10 cellular contexts compared by ENCODE assay signal in the genomic region with DNA sequence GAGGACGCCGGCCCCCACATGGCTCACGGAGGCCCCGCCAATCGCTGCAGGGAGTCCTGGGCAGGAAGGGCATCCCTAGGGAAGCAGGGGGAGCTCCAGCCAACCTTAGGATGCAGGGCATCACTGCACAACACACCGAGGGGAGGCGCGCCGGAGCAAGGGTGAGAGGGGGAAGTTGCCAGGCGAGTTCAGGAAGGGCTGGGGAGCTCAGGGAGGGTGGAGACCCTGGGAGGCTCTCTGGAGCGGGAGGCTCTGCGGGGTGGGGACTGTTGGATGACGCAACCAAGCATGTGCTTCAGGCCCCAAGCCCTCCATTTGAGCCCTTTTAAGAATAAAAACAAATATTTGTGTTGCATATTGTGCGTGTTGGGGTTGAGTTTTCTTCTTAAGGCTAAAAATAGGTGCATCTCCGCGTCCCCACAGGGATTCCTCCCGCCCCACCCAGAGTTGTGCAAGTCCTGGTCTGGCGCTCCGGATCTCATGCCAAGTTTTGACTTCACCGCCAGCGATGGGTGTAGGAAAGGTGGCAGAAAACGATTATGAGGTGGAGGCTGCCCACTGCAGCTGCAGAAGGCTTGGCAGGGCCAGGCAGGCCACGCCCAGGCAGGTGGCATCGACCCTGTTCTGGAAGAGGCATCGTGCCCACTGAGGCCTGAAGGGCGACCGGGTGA.
A peak's percentile ranks its signal among the peaks of the same experiment; 100 is the strongest.
DNase-seq lines count a peak whose midpoint lies in the region; ATAC-seq and TF ChIP-seq lines count a peak whose summit lies in the region.
"Had no signal": no experiment of that assay in that cellular context is flagged by ENCODE, and none has a peak within 500 bp of the region (broad histone marks: within the 10 kb centered on the region; RNA-seq: fewer than 3 reads in every experiment).

No MANE protein-coding gene starts in this region.

- H3K27me3 Mint-ChIP-seq in stimulated activated naive CD8-positive, alpha-beta T cell treated with anti-CD3 and anti-CD28 coated beads, Interleukin-15, amount 100 ng/mL, for 72 hours, result peaks cover 22% of the 10 kb centered on the region

- no peaks in the 10 kb centered on the region for H3K4me1 Mint-ChIP-seq in stimulated activated naive CD8-positive, alpha-beta T cell treated with anti-CD3 and anti-CD28 coated beads, Interleukin-15, amount 100 ng/mL, for 72 hours
- H3K4me1 Mint-ChIP-seq: activated naive CD8-positive, alpha-beta T cell treated with anti-CD3 and anti-CD28 coated beads, Interleukin-2, amount 10 ng/mL, durations not matched to agents 7 days and 5 days; nephron had no signal

- no peak for TF ChIP-seq CTCF in fibroblast of villous mesenchyme (IDR thresholded peaks at IDR 0.05; ENCODE audit: insufficient read depth, low read depth, low read length)

- peak; percentile 71 for DNase-seq in SIG-M5 treated with dmso at 0.1 percent for 504 hours (lab: John Stamatoyannopoulos, UW; ENCODE audit: unreplicated experiment)
- no peak for DNase-seq in SIG-M5 (lab: John Stamatoyannopoulos, UW)
- peak; percentile 18 to 70 for DNase-seq in NOMO-1 (lab: John Stamatoyannopoulos, UW; ENCODE audit: unreplicated experiment in 2 of 2)
- DNase-seq in fibroblast of villous mesenchyme (ENCODE audit: low read depth), result peak; percentile 76
- peak; percentile 73 for DNase-seq in ureter (ENCODE audit: low spot score)
- DNase-seq in activated T-cell treated with anti-CD3 and anti-CD28 coated beads, Interleukin-2, amount 50 U/mL, for 1 hour, result no peak
- DNase-seq in cortex of kidney (lab: John Stamatoyannopoulos, UW), result no peak
- DNase-seq in stimulated activated naive CD8-positive, alpha-beta T cell treated with anti-CD3 and anti-CD28 coated beads, Interleukin-15, amount 100 ng/mL, for 72 hours, result no peak
- DNase-seq: activated naive CD8-positive, alpha-beta T cell treated with anti-CD3 and anti-CD28 coated beads, Interleukin-2, amount 10 ng/mL, durations not matched to agents 7 days and 5 days had no signal

- no peak overlapping the region for H3K27ac Mint-ChIP-seq in stimulated activated naive CD8-positive, alpha-beta T cell treated with anti-CD3 and anti-CD28 coated beads, Interleukin-15, amount 100 ng/mL, for 72 hours
- H3K27ac Mint-ChIP-seq: activated naive CD8-positive, alpha-beta T cell treated with anti-CD3 and anti-CD28 coated beads, Interleukin-2, amount 10 ng/mL, durations not matched to agents 7 days and 5 days; nephron had no signal

- peaks cover 6 to 15% of the 10 kb centered on the region in 2 donors for H3K9me3 Mint-ChIP-seq in stimulated activated naive CD8-positive, alpha-beta T cell treated with anti-CD3 and anti-CD28 coated beads, Interleukin-15, amount 100 ng/mL, for 72 hours

- ATAC-seq in stimulated activated naive CD8-positive, alpha-beta T cell treated with anti-CD3 and anti-CD28 coated beads, Interleukin-15, amount 100 ng/mL, for 72 hours, result no peak

- no peak overlapping the region for H3K4me3 ChIP-seq in fibroblast of villous mesenchyme (ENCODE audit: low read depth, low read length)

- no peak overlapping the region for H3K4me3 Mint-ChIP-seq in stimulated activated naive CD8-positive, alpha-beta T cell treated with anti-CD3 and anti-CD28 coated beads, Interleukin-15, amount 100 ng/mL, for 72 hours
- H3K4me3 Mint-ChIP-seq: activated naive CD8-positive, alpha-beta T cell treated with anti-CD3 and anti-CD28 coated beads, Interleukin-2, amount 10 ng/mL, durations not matched to agents 7 days and 5 days; nephron had no signal

Comparison
In these comparisons a context has a peak if more than half of its experiments do, and no peak if none do; other contexts are left out.
1. DNase-seq: peak in SIG-M5 treated with dmso at 0.1 percent for 504 hours (single experiment), NOMO-1 (2 of 2), fibroblast of villous mesenchyme (single experiment) and ureter (single experiment); none in SIG-M5 (single experiment), activated T-cell treated with anti-CD3 and anti-CD28 coated beads, Interleukin-2, amount 50 U/mL, for 1 hour (single experiment), cortex of kidney (single experiment) and stimulated activated naive CD8-positive, alpha-beta T cell treated with anti-CD3 and anti-CD28 coated beads, Interleukin-15, amount 100 ng/mL, for 72 hours (0 of 2).